ENCODE assay signal across 1 cellular context in the genomic region with DNA sequence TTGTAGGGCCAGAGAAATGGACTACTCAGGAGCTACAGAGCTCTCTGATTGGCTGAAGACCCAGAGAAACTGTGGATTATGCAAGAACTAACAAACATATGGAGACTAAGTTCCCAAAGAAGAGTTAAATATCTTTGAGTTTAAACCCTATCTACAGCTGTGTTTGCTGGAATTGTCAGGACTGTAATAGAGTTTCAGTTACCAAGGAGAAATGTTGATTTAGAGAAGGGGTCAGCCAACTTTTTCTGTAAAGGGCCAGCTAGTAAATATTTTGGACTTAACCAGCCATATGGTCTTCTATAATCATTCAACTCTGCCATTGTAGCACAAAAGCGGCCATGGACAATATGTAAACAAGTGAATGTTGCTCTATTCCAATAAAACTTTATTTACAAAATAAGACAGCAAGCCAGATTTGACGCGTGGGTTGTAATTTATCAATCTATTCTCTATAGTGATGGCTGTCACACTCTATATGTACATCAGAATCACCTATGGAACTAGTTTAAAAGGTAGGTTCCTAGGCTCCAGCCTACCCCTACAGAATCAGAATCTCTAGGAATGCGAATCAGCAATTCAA.
TF ChIP-seq lines count a peak whose summit lies in the region.

No MANE protein-coding gene starts in this region.

TF ChIP-seq in IMR-90, 13 proteins besides CTCF, POLR2A, EP300 and RAD21 (continued from another document):
- TF ChIP-seq, protein P1, sequence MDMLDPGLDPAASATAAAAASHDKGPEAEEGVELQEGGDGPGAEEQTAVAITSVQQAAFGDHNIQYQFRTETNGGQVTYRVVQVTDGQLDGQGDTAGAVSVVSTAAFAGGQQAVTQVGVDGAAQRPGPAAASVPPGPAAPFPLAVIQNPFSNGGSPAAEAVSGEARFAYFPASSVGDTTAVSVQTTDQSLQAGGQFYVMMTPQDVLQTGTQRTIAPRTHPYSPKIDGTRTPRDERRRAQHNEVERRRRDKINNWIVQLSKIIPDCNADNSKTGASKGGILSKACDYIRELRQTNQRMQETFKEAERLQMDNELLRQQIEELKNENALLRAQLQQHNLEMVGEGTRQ (IDR thresholded peaks at IDR 0.05; ENCODE audit: low read depth, low read length), result no peak
- TF ChIP-seq MXI1 (IDR thresholded peaks at IDR 0.05; ENCODE audit: borderline replicate concordance, low read depth, low read length), result no peak
